8 cellular contexts compared by ENCODE assay signal in the genomic region with DNA sequence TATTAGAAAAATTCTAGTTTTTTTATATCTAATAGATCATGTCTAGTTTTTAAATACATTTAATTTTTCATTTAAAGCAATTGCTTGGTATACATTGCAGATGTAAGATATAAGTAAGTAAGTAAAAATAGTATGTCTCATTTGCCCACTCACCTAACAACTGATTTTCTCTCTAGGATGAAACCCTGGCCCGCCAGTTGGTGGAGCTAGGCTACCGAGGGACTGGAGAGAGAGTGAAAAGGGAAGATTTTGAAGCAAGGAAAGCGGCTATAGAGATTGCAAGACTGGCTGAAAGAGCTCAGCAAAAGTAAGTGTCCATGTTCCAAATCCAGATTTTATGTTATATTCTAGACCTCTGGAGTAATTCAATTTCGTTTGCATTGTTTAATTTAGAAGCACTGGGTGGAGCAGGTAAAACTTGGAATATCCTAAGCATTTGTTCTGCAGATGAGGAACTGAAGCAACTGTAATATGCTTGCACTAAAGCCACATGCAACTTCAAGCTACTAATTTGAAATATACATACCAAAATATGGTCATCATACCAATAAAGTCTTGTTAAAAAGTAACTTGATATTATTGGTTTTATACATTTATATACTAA. TPM values are rescaled to one million over a fixed set of nuclear protein-coding genes. Genes with fewer than 3 reads are reported as not detected.
DNase-seq lines count a peak whose midpoint lies in the region; ATAC-seq, FAIRE-seq and TF ChIP-seq lines count a peak whose summit lies in the region.

No MANE protein-coding gene starts in this region.

- dilution Hi-C loops in keratinocyte (cut with MboI; ENCODE audit: extremely low pct_ligation_motif_present, low sequenced_read_pairs), result loop anchor here (25.0 kb wide), 1 partner anchor 675 kb away; a partner anchor contains a TSS

- H3K36me3 ChIP-seq in adipocyte (ENCODE audit: control insufficient read depth, insufficient read depth, low read length, severe bottlenecking) (no peaks in the 10 kb centered on the region), keratinocyte (ENCODE audit: control insufficient read depth in 2 of 2, extremely low read depth in 1 of 2, insufficient read depth in 2 of 2, low read length in 2 of 2) (no peaks in the 10 kb centered on the region)

- ATAC-seq in HG03442 (IDR thresholded peaks at IDR 0.05; ENCODE audit: unreplicated experiment), result peak; percentile 63

- no peaks in the 10 kb centered on the region for H4K20me1 ChIP-seq in keratinocyte (ENCODE audit: control insufficient read depth, extremely low read depth, insufficient read depth, low read length)

- TF ChIP-seq CTCF in AG04449 (IDR thresholded peaks at IDR 0.05; ENCODE audit: insufficient read depth, low read length, missing control alignments) (peak; percentile 72), GM10248 (IDR thresholded peaks at IDR 0.05; ENCODE audit: control extremely low read depth, extremely low read depth, low read depth, missing control alignments) (peak; percentile 69), keratinocyte (optimal IDR thresholded peaks at IDR 0.05 in 1 of 3, IDR thresholded peaks at IDR 0.05 in 1 of 3, conservative IDR thresholded peaks at IDR 0.05 in 1 of 3; ENCODE audit: extremely low read depth in 1 of 3, insufficient read depth in 2 of 3, low read length in 3 of 3) (peak; percentile 65 to 73 (median 68)), lower leg skin (IDR thresholded peaks at IDR 0.05) (no peak)

- no peak overlapping the region for H3K4me3 ChIP-seq in AG04449 (ENCODE audit: low read depth, low read length)
- no peak overlapping the region for H3K4me3 ChIP-seq in adipocyte (ENCODE audit: low read length)
- H3K4me3 ChIP-seq in keratinocyte (ENCODE audit: control insufficient read depth in 2 of 3, extremely low read depth in 1 of 3, insufficient read depth in 2 of 3, low read depth in 1 of 3, low read length in 3 of 3), result no peak overlapping the region
- H3K4me3 ChIP-seq in lower leg skin (ENCODE audit: low read depth, poor library complexity, severe bottlenecking), result no peak overlapping the region

- no peak overlapping the region for H3K4me2 ChIP-seq in keratinocyte (ENCODE audit: control insufficient read depth, extremely low read depth, insufficient read depth, low read depth, low read length)

- H3K9me3 ChIP-seq in adipocyte (ENCODE audit: control insufficient read depth, low read length) (no peaks in the 10 kb centered on the region), keratinocyte (ENCODE audit: control insufficient read depth, low read depth, low read length) (no peaks in the 10 kb centered on the region)

- intact Hi-C loops in lower leg skin (cut with DNase I; ENCODE audit: low total_unique reads), result loop anchor here (10.0 kb wide), 1 partner anchor 632 kb away; no protein-coding TSS in a partner anchor

- FAIRE-seq in RCC 7860 (lab: Jason Lieb, UNC) (no peak), keratinocyte (lab: Jason Lieb, UNC) (no peak)

- no peak overlapping the region for H3K27ac ChIP-seq in keratinocyte (ENCODE audit: control insufficient read depth, insufficient read depth, low read length)

- H3K27me3 ChIP-seq in adipocyte (replicated peaks; ENCODE audit: control insufficient read depth, insufficient read depth, low read length), result no peaks in the 10 kb centered on the region
- H3K27me3 ChIP-seq in keratinocyte (ENCODE audit: control insufficient read depth, extremely low read depth, insufficient read depth, low read length), result no peaks in the 10 kb centered on the region

- H3K9me1 ChIP-seq in keratinocyte (ENCODE audit: control insufficient read depth, extremely low read depth, insufficient read depth, low read length), result no peaks in the 10 kb centered on the region

- H3K79me2 ChIP-seq in keratinocyte (ENCODE audit: control insufficient read depth, insufficient read depth, low read length), result no peaks in the 10 kb centered on the region

- POLR2A ChIA-PET in AG04449 (lab: Yijun Ruan, JAX), result no interaction called here
- POLR2A ChIA-PET in GM10248 (lab: Yijun Ruan, JAX), result no interaction called here

- DNase-seq in AG04449 (ENCODE audit: low read depth, low spot score) (no peak), GM10248 (ENCODE audit: extremely low spot score) (peak; percentile 30), RCC 7860 (ENCODE audit: low spot score) (peak; percentile 22), adipocyte (ENCODE audit: low read depth) (peak; percentile 70), keratinocyte (ENCODE audit: low read depth, low spot score) (no peak), lower leg skin (ENCODE audit: low spot score in 2 of 2) (no peak)
- DNase-seq in stimulated activated CD8-positive, alpha-beta memory T cell treated with anti-CD3 and anti-CD28 coated beads, Interleukin-12 subunit alpha, Interleukin-12 subunit beta, amount 100 ng/mL, for 4 hours (ENCODE audit: low read depth), result peak; percentile 4

- no peak overlapping the region for H2AFZ ChIP-seq in keratinocyte (ENCODE audit: control insufficient read depth, low read length)

- WGBS in lower leg skin, 2 donors, result 19% methylated on average over 4 of the region's 4 CpGs

- CTCF ChIA-PET in AG04449 (lab: Yijun Ruan, JAX) (interaction anchor here (0.6 to 5.0 kb wide), 28 partner anchors 11 to 1456 kb away, joined by 3 to 134 read pairs (median 4); a partner anchor contains a TSS), GM10248 (lab: Yijun Ruan, JAX) (interaction anchor here (0.9 to 1.8 kb wide), 10 partner anchors 10 to 991 kb away, joined by 3 to 9 read pairs (median 4); no protein-coding TSS in a partner anchor)

- peaks cover 6% of the 10 kb centered on the region for H3K4me1 ChIP-seq in adipocyte (ENCODE audit: control insufficient read depth, insufficient read depth, low read length)
- H3K4me1 ChIP-seq in keratinocyte (ENCODE audit: control insufficient read depth, extremely low read depth, insufficient read depth, low read length), result no peaks in the 10 kb centered on the region

- H3K9ac ChIP-seq in adipocyte (ENCODE audit: low read length) (no peak overlapping the region), keratinocyte (ENCODE audit: control insufficient read depth, extremely low read depth, insufficient read depth, low read length) (no peak overlapping the region)

- no peak for TF ChIP-seq POLR2A in lower leg skin (IDR thresholded peaks at IDR 0.05)

RNA-seq across cellular contexts. Expression of a gene that starts 27.1 kb away (rescaled TPM):
- polyA plus RNA-seq in keratinocyte, result 0.14 to 0.24 TPM in 2 of 3 replicates, not detected in the other
- not detected for polyA plus RNA-seq in keratinocyte (2011; ENCODE audit: low read depth)
- 0.30 TPM in 1 of 2 replicates, not detected in the other for polyA plus RNA-seq in keratinocyte (2011; cell fraction: cytosol; rRNA removed)
- 0.41 and 0.84 TPM in 2 replicates for polyA plus RNA-seq in keratinocyte (2011; cell fraction: nucleus; rRNA removed)
- polyA plus RNA-seq in keratinocyte (2012; ENCODE audit: low replicate concordance), result not detected in 2 replicates
- 0.07 to 0.70 TPM in 2 of 3 replicates, not detected in the other for polyA minus RNA-seq in keratinocyte
- not detected for polyA minus RNA-seq in keratinocyte (2011; cell fraction: cytosol; rRNA and poly(A)+ RNA removed)
- polyA minus RNA-seq in keratinocyte (2011; cell fraction: nucleus; rRNA and poly(A)+ RNA removed), result 1.4 TPM in 1 of 2 replicates, not detected in the other
- not detected for total RNA-seq in lower leg skin

Comparison
In these comparisons a context has a peak if more than half of its experiments do, and no peak if none do; other contexts are left out.
1. DNase-seq: peak in GM10248 (single experiment), RCC 7860 (single experiment), adipocyte (single experiment) and stimulated activated CD8-positive, alpha-beta memory T cell treated with anti-CD3 and anti-CD28 coated beads, Interleukin-12 subunit alpha, Interleukin-12 subunit beta, amount 100 ng/mL, for 4 hours (single experiment); none in AG04449 (single experiment), keratinocyte (single experiment) and lower leg skin (0 of 2).
2. CTCF ChIP-seq: peak in AG04449 (single experiment), GM10248 (single experiment) and keratinocyte (3 of 3); none in lower leg skin (0 of 3).